In genomic region chr17:32901743-32902142, GRCh38 we compare ENCODE assay signal across 1 cellular context.
TF ChIP-seq lines count a peak whose summit lies in the region.

No MANE protein-coding gene starts in this region.

TF ChIP-seq in K562, 482 proteins besides CTCF, POLR2A, EP300 and RAD21:
- TF ChIP-seq ZNF512 (tag; IDR thresholded peaks at IDR 0.05) = 0 out of 2 replicates have a peak, but pooled peaks have one; percentile 40
- no peak for TF ChIP-seq ATF6 (CRISPR knock-in tag; IDR thresholded peaks at IDR 0.05)
- no peak for TF ChIP-seq ETV1 (tag; conservative IDR thresholded peaks at IDR 0.05; ENCODE audit: low read depth)
- no peak for TF ChIP-seq ZNF121 (CRISPR knock-in tag; conservative IDR thresholded peaks at IDR 0.05)
- no peak for TF ChIP-seq ZNF277 (CRISPR knock-in tag; IDR thresholded peaks at IDR 0.05; ENCODE audit: borderline replicate concordance)
- no peak for TF ChIP-seq FOXK1 (CRISPR knock-in tag; IDR thresholded peaks at IDR 0.05; ENCODE audit: borderline replicate concordance)
